In the genomic region with DNA sequence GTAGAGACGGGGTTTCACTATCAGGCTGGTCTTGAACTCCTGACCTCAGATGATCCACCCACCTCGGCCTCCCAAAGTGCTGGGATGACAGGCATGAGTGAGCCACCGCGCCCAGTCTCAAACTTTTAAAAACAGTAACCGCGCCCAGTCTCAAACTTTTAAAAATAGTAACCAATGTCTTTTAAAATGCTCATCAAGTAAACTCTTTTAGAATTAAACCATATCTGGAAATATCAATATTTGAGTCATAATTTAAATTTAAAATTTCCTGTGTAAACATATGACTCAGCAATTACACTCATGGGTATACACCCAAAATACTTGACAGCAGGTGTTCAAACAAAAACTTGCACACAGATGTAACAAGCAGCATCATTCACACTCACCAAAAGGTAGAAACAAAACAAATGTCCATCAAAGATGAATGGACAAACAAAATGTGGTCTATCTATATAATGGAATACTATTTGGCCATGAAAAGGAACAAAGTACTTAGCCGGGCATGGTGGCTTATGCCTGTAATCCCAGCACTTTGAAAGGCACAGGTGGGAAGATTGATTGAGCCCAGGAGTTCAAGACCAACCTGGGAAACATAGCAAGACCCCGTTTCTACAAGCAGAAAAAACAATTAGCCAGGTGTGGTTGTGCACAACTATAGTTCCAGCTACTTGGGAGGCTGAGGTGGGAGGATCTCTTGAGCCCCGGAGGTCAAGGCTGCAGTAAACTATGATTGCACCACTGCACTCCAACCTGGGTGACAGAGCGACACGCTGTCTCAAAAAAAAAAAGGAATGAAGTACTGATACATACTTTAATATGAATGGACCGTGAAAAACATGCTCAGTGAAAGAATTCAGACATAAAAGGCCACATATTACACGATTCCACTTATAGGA, we compare ENCODE assay signal across 3 cellular contexts.
TF ChIP-seq lines count a peak whose summit lies in the region.

No MANE protein-coding gene starts in this region.

TF ChIP-seq in A549, 52 proteins besides CTCF, POLR2A, EP300 and RAD21:
- TF ChIP-seq TFCP2L1 (CRISPR knock-in tag; IDR thresholded peaks at IDR 0.05) = no peak
- TF ChIP-seq MAFK (IDR thresholded peaks at IDR 0.05; ENCODE audit: partially characterized antibody) = peak; percentile 97
- TF ChIP-seq HOXB13 (CRISPR knock-in tag; IDR thresholded peaks at IDR 0.05; ENCODE audit: low read depth) = no peak
- no peak for TF ChIP-seq TP53 (CRISPR knock-in tag; IDR thresholded peaks at IDR 0.05)
- TF ChIP-seq ESRRA (IDR thresholded peaks at IDR 0.05; ENCODE audit: borderline replicate concordance, low read length) = no peak
- TF ChIP-seq ZC3H11A (IDR thresholded peaks at IDR 0.05) = no peak
- TF ChIP-seq HMGXB4 (CRISPR knock-in tag; IDR thresholded peaks at IDR 0.05; ENCODE audit: borderline replicate concordance) = no peak
- TF ChIP-seq POLR2AphosphoS2 (conservative IDR thresholded peaks at IDR 0.05; ENCODE audit: low read length) = no peak
- peak; percentile 85 for TF ChIP-seq NFE2L2 (conservative IDR thresholded peaks at IDR 0.05; ENCODE audit: low read length)
- TF ChIP-seq FOSL2 (IDR thresholded peaks at IDR 0.05) = 0 out of 2 replicates have a peak, but pooled peaks have one; percentile 28
- TF ChIP-seq FOSL2 (CRISPR knock-in tag; IDR thresholded peaks at IDR 0.05) = peak; percentile 63
- TF ChIP-seq FOXS1 (CRISPR knock-in tag; IDR thresholded peaks at IDR 0.05) = no peak
TF ChIP-seq in A549: peak in this region for 3.

TF ChIP-seq in HCT116, 20 proteins besides CTCF, POLR2A, EP300 and RAD21:
- TF ChIP-seq, protein P1, sequence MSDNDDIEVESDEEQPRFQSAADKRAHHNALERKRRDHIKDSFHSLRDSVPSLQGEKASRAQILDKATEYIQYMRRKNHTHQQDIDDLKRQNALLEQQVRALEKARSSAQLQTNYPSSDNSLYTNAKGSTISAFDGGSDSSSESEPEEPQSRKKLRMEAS (IDR thresholded peaks at IDR 0.05) = 0 out of 2 replicates have a peak, but pooled peaks have one; percentile 21
- TF ChIP-seq, protein P2, sequence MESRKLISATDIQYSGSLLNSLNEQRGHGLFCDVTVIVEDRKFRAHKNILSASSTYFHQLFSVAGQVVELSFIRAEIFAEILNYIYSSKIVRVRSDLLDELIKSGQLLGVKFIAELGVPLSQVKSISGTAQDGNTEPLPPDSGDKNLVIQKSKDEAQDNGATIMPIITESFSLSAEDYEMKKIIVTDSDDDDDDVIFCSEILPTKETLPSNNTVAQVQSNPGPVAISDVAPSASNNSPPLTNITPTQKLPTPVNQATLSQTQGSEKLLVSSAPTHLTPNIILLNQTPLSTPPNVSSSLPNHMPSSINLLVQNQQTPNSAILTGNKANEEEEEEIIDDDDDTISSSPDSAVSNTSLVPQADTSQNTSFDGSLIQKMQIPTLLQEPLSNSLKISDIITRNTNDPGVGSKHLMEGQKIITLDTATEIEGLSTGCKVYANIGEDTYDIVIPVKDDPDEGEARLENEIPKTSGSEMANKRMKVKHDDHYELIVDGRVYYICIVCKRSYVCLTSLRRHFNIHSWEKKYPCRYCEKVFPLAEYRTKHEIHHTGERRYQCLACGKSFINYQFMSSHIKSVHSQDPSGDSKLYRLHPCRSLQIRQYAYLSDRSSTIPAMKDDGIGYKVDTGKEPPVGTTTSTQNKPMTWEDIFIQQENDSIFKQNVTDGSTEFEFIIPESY (IDR thresholded peaks at IDR 0.05; ENCODE audit: extremely low read depth, insufficient replicate concordance, low read length) = no peak
- TF ChIP-seq SRF (IDR thresholded peaks at IDR 0.05; ENCODE audit: low read depth) (no peak), YY1 (IDR thresholded peaks at IDR 0.05; ENCODE audit: extremely low read depth, insufficient replicate concordance, low read depth, low read length) (no peak), EGR1 (IDR thresholded peaks at IDR 0.05; ENCODE audit: low read depth) (no peak), ELF1 (IDR thresholded peaks at IDR 0.05; ENCODE audit: borderline replicate concordance, low read depth) (no peak)

TF ChIP-seq in WTC11, 78 proteins besides CTCF, POLR2A, EP300 and RAD21:
- TF ChIP-seq TP53 (CRISPR knock-in tag; IDR thresholded peaks at IDR 0.05) (no peak), ZNF425 (CRISPR knock-in tag; conservative IDR thresholded peaks at IDR 0.05) (no peak), TEAD4 (CRISPR knock-in tag; IDR thresholded peaks at IDR 0.05) (no peak), TEAD1 (CRISPR knock-in tag; IDR thresholded peaks at IDR 0.05) (no peak), ZMAT4 (CRISPR knock-in tag; IDR thresholded peaks at IDR 0.05) (no peak), NFYB (CRISPR knock-in tag; conservative IDR thresholded peaks at IDR 0.05; ENCODE audit: low read depth) (no peak), ZBTB21 (CRISPR knock-in tag; IDR thresholded peaks at IDR 0.05; ENCODE audit: borderline replicate concordance) (no peak), ATF1 (CRISPR knock-in tag; IDR thresholded peaks at IDR 0.05) (no peak), FOXK1 (CRISPR knock-in tag; IDR thresholded peaks at IDR 0.05) (no peak), ZNF317 (CRISPR knock-in tag; IDR thresholded peaks at IDR 0.05; ENCODE audit: borderline replicate concordance, low read depth) (no peak), PRRX2 (CRISPR knock-in tag; IDR thresholded peaks at IDR 0.05) (no peak), HMGXB4 (CRISPR knock-in tag; IDR thresholded peaks at IDR 0.05) (no peak), JUN (CRISPR knock-in tag; IDR thresholded peaks at IDR 0.05) (no peak), NFATC4 (CRISPR knock-in tag; IDR thresholded peaks at IDR 0.05) (no peak)
- TF ChIP-seq, protein P3, sequence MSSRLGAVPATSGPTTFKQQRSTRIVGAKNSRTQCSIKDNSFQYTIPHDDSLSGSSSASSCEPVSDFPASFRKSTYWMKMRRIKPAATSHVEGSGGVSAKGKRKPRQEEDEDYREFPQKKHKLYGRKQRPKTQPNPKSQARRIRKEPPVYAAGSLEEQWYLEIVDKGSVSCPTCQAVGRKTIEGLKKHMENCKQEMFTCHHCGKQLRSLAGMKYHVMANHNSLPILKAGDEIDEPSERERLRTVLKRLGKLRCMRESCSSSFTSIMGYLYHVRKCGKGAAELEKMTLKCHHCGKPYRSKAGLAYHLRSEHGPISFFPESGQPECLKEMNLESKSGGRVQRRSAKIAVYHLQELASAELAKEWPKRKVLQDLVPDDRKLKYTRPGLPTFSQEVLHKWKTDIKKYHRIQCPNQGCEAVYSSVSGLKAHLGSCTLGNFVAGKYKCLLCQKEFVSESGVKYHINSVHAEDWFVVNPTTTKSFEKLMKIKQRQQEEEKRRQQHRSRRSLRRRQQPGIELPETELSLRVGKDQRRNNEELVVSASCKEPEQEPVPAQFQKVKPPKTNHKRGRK (CRISPR knock-in tag; IDR thresholded peaks at IDR 0.05; ENCODE audit: borderline replicate concordance) = no peak
TF ChIP-seq in WTC11: peak in this region for 0.
